12 cellular contexts compared by ENCODE assay signal in genomic region chr7:44286618-44287487, GRCh38. TPM values are rescaled to one million over a fixed set of nuclear protein-coding genes. Genes with fewer than 3 reads are reported as not detected.
DNase-seq lines count a peak whose midpoint lies in the region; ATAC-seq and TF ChIP-seq lines count a peak whose summit lies in the region.
"Had no signal": no experiment of that assay in that cellular context is flagged by ENCODE, and none has a peak within 500 bp of the region (broad histone marks: within the 10 kb centered on the region; RNA-seq: fewer than 3 reads in every experiment).

No MANE protein-coding gene starts in this region.

- H3K9me3 Mint-ChIP-seq in activated T-helper 1 cell treated with anti-CD3 and anti-CD28 coated beads, Interleukin-12 subunit alpha, Interleukin-12 subunit beta, Interleukin-2, Interleukin-4 antibody, amounts not matched to agents 30 ng/mL and 10 ng/mL and 1 ng/mL, durations not matched to agents 14 hours and 24 hours and 36 hours: no peaks in the 10 kb centered on the region

- H3K9me3 ChIP-seq in right cardiac atrium (ENCODE audit: control insufficient read depth, low read length) (no peaks in the 10 kb centered on the region), spleen (no peaks in the 10 kb centered on the region)

- H3K27me3 ChIP-seq in right cardiac atrium (ENCODE audit: control insufficient read depth, insufficient read depth) (no peaks in the 10 kb centered on the region), spleen (replicated peaks in 1 of 7) (peaks cover 0 to 5% (median 0%) of the 10 kb centered on the region in 7 donors)

- 88% methylated on average over 20 of the region's 20 CpGs for WGBS in right cardiac atrium
- 84 to 89% (median 87%) methylated on average over 20 of the region's 20 CpGs for WGBS in spleen, 5 donors

- no peaks in the 10 kb centered on the region for H3K36me3 Mint-ChIP-seq in activated T-helper 1 cell treated with anti-CD3 and anti-CD28 coated beads, Interleukin-12 subunit alpha, Interleukin-12 subunit beta, Interleukin-2, Interleukin-4 antibody, amounts not matched to agents 30 ng/mL and 10 ng/mL and 1 ng/mL, durations not matched to agents 14 hours and 24 hours and 36 hours (ENCODE audit: low read depth)

- no peak for ATAC-seq in activated CD4-positive, CD25-positive, alpha-beta regulatory T cell treated with anti-CD3 and anti-CD28 coated beads, Interleukin-2, amount 50 U/mL, for 24 hours
- no peak for ATAC-seq in right cardiac atrium
- ATAC-seq: PC-3 had no signal

- no peak for TF ChIP-seq POLR2A in spleen (IDR thresholded peaks at IDR 0.05)

- intact Hi-C loops in right cardiac atrium (cut with DNase I) (no loop called here), spleen (cut with DNase I; ENCODE audit: low total_unique reads) (no loop called here)
- intact Hi-C loops in activated T-helper 1 cell treated with anti-CD3 and anti-CD28 coated beads, Interleukin-12 subunit alpha, Interleukin-12 subunit beta, Interleukin-2, Interleukin-4 antibody, amounts not matched to agents 30 ng/mL and 10 ng/mL and 1 ng/mL, durations not matched to agents 14 hours and 24 hours and 36 hours (cut with micrococcal nuclease): no loop called here

- H3K4me1 ChIP-seq in right cardiac atrium (ENCODE audit: control insufficient read depth, insufficient read depth, low read length) (peaks cover 16% of the 10 kb centered on the region), spleen (no peaks in the 10 kb centered on the region)

- no peaks in the 10 kb centered on the region for H3K36me3 ChIP-seq in spleen

- no peak overlapping the region for H3K27ac Mint-ChIP-seq in activated T-helper 1 cell treated with anti-CD3 and anti-CD28 coated beads, Interleukin-12 subunit alpha, Interleukin-12 subunit beta, Interleukin-2, Interleukin-4 antibody, amounts not matched to agents 30 ng/mL and 10 ng/mL and 1 ng/mL, durations not matched to agents 14 hours and 24 hours and 36 hours

- peaks cover 9% of the 10 kb centered on the region for H3K27me3 Mint-ChIP-seq in activated T-helper 1 cell treated with anti-CD3 and anti-CD28 coated beads, Interleukin-12 subunit alpha, Interleukin-12 subunit beta, Interleukin-2, Interleukin-4 antibody, amounts not matched to agents 30 ng/mL and 10 ng/mL and 1 ng/mL, durations not matched to agents 14 hours and 24 hours and 36 hours (ENCODE audit: insufficient read depth)

- H3K4me3 ChIP-seq in right cardiac atrium (ENCODE audit: low read length): no peak overlapping the region
- no peak overlapping the region for H3K4me3 ChIP-seq in spleen
- no peak overlapping the region for H3K4me3 ChIP-seq in foreskin fibroblast (ENCODE audit: low read depth in 1 of 2, low read length in 2 of 2)

- no peak for TF ChIP-seq CTCF in spleen (IDR thresholded peaks at IDR 0.05 in 8 of 11, conservative IDR thresholded peaks at IDR 0.05 in 3 of 11)
- TF ChIP-seq CTCF in foreskin fibroblast (IDR thresholded peaks at IDR 0.05; ENCODE audit: low read depth, low read length): no peak

- peak; percentile 23 for DNase-seq in activated CD4-positive, CD25-positive, alpha-beta regulatory T cell treated with anti-CD3 and anti-CD28 coated beads, Interleukin-2, amount 50 U/mL, for 72 hours
- peak; percentile 38 for DNase-seq in activated CD8-positive, alpha-beta memory T cell treated with anti-CD3 and anti-CD28 coated beads, Interleukin-2, amount 50 U/mL, for 48 hours
- peak; percentile 12 to 53 (median 23) for DNase-seq in right cardiac atrium
- DNase-seq in spleen: peak; percentile 67
- DNase-seq in retina: no peak
- no peak for DNase-seq in foreskin fibroblast
- no peak for DNase-seq in activated T-helper 1 cell treated with anti-CD3 and anti-CD28 coated beads, Interleukin-12 subunit alpha, Interleukin-12 subunit beta, Interleukin-2, Interleukin-4 antibody, amounts not matched to agents 30 ng/mL and 10 ng/mL and 1 ng/mL, durations not matched to agents 14 hours and 24 hours and 36 hours (ENCODE audit: low spot score)
- DNase-seq: activated CD4-positive, alpha-beta T cell treated with anti-CD3 and anti-CD28 coated beads, Interleukin-2, amount 50 U/mL, for 48 hours; MV-4-11; NCI-H446; PC-3 had no signal

- no peaks in the 10 kb centered on the region for H3K4me1 Mint-ChIP-seq in activated T-helper 1 cell treated with anti-CD3 and anti-CD28 coated beads, Interleukin-12 subunit alpha, Interleukin-12 subunit beta, Interleukin-2, Interleukin-4 antibody, amounts not matched to agents 30 ng/mL and 10 ng/mL and 1 ng/mL, durations not matched to agents 14 hours and 24 hours and 36 hours (ENCODE audit: low read depth)

- no peak overlapping the region for H3K4me3 Mint-ChIP-seq in activated T-helper 1 cell treated with anti-CD3 and anti-CD28 coated beads, Interleukin-12 subunit alpha, Interleukin-12 subunit beta, Interleukin-2, Interleukin-4 antibody, amounts not matched to agents 30 ng/mL and 10 ng/mL and 1 ng/mL, durations not matched to agents 14 hours and 24 hours and 36 hours

- H3K27ac ChIP-seq in right cardiac atrium (ENCODE audit: low read length) (no peak overlapping the region), spleen (no peak overlapping the region)

RNA-seq across cellular contexts. Expression of gene CAMK2B, which starts 38.5 kb away (rescaled TPM):
- 100 to 1,000 TPM in 2 of 4 donors, 10 to 100 TPM in 2; 79.7 to 134 (median 106) TPM for total RNA-seq in right cardiac atrium
- 105 TPM for polyA plus RNA-seq in right cardiac atrium
- total RNA-seq in spleen: 1 to 10 TPM in 1 of 7 donors, under 1 TPM in 4, not detected in 2; 0.20 to 2.9 (median 0.29) TPM
- 1 to 10 TPM in 1 of 3 donors, under 1 TPM in 2; 0.57 to 1.1 (median 0.65) TPM for polyA plus RNA-seq in spleen
- 0.47 and 0.76 TPM in 2 replicates for total RNA-seq in activated T-helper 1 cell treated with anti-CD3 and anti-CD28 coated beads, Interleukin-12 subunit alpha, Interleukin-12 subunit beta, Interleukin-2, Interleukin-4 antibody, amounts not matched to agents 30 ng/mL and 10 ng/mL and 1 ng/mL, durations not matched to agents 14 hours and 24 hours and 36 hours

Comparison
In these comparisons a context has a peak if more than half of its experiments do, and no peak if none do; other contexts are left out.
1. DNase-seq: peak in activated CD4-positive, CD25-positive, alpha-beta regulatory T cell treated with anti-CD3 and anti-CD28 coated beads, Interleukin-2, amount 50 U/mL, for 72 hours (single experiment), activated CD8-positive, alpha-beta memory T cell treated with anti-CD3 and anti-CD28 coated beads, Interleukin-2, amount 50 U/mL, for 48 hours (single experiment), right cardiac atrium (3 of 3) and spleen (single experiment); none in retina (single experiment), foreskin fibroblast (0 of 2) and activated T-helper 1 cell treated with anti-CD3 and anti-CD28 coated beads, Interleukin-12 subunit alpha, Interleukin-12 subunit beta, Interleukin-2, Interleukin-4 antibody, amounts not matched to agents 30 ng/mL and 10 ng/mL and 1 ng/mL, durations not matched to agents 14 hours and 24 hours and 36 hours (single experiment).
2. RNA of gene CAMK2B, which starts 38.5 kb away (total RNA-seq): 79.7 to 134 TPM in right cardiac atrium; 0.47 to 0.76 TPM in activated T-helper 1 cell treated with anti-CD3 and anti-CD28 coated beads, Interleukin-12 subunit alpha, Interleukin-12 subunit beta, Interleukin-2, Interleukin-4 antibody, amounts not matched to agents 30 ng/mL and 10 ng/mL and 1 ng/mL, durations not matched to agents 14 hours and 24 hours and 36 hours and 0.20 to 2.9 TPM in spleen; every median in the first group is over 10 times any median in the second.